In genomic region chr1:3857791-3858129, GRCh38 we compare ENCODE assay signal across 1 cellular context.
TF ChIP-seq lines count a peak whose summit lies in the region.

No MANE protein-coding gene starts in this region.

TF ChIP-seq in GM12878, 131 proteins besides CTCF, POLR2A, EP300 and RAD21:
- no peak for TF ChIP-seq PAX8 (IDR thresholded peaks at IDR 0.05)
- TF ChIP-seq, protein P1, sequence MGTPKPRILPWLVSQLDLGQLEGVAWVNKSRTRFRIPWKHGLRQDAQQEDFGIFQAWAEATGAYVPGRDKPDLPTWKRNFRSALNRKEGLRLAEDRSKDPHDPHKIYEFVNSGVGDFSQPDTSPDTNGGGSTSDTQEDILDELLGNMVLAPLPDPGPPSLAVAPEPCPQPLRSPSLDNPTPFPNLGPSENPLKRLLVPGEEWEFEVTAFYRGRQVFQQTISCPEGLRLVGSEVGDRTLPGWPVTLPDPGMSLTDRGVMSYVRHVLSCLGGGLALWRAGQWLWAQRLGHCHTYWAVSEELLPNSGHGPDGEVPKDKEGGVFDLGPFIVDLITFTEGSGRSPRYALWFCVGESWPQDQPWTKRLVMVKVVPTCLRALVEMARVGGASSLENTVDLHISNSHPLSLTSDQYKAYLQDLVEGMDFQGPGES (IDR thresholded peaks at IDR 0.05), result no peak
- no peak for TF ChIP-seq SRF (IDR thresholded peaks at IDR 0.05; ENCODE audit: low read depth in 2 of 2, low read length in 2 of 2)
- TF ChIP-seq FOXK2 (IDR thresholded peaks at IDR 0.05), result no peak
- no peak for TF ChIP-seq EED (IDR thresholded peaks at IDR 0.05; ENCODE audit: low read depth)
- TF ChIP-seq CEBPB (IDR thresholded peaks at IDR 0.05; ENCODE audit: borderline replicate concordance in 1 of 2, low read depth in 2 of 2, low read length in 2 of 2), result no peak
- no peak for TF ChIP-seq WRNIP1 (IDR thresholded peaks at IDR 0.05; ENCODE audit: borderline replicate concordance, low read depth, low read length)
- TF ChIP-seq DPF2 (IDR thresholded peaks at IDR 0.05), result 0 out of 2 replicates have a peak, but pooled peaks have one; percentile 7
